24 cellular contexts compared by ENCODE assay signal in the genomic region with DNA sequence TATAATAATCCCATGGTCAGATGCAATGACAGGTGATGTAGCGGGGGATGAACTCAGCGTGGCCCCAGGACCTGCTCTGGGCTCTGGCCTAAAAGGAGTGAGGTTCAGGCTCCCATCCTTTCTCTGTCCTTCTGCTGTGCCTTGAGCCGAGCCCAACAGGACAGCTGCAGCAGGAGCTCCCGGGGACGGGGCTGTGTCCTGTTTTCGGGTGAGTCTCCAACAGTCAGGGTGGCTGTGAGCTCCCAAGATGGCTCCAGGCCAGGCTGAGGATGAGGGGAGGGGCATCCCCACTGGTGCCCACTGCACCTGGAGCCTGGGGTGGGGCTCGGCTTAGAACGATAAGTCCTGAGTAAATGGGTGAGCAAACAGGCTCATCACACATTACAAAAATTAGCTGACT.
A peak's percentile ranks its signal among the peaks of the same experiment; 100 is the strongest.
DNase-seq lines count a peak whose midpoint lies in the region; ATAC-seq, FAIRE-seq and TF ChIP-seq lines count a peak whose summit lies in the region.
"Had no signal": no experiment of that assay in that cellular context is flagged by ENCODE, and none has a peak within 500 bp of the region (broad histone marks: within the 10 kb centered on the region; RNA-seq: fewer than 3 reads in every experiment).

No MANE protein-coding gene starts in this region.

- TF ChIP-seq RAD21 in HepG2 (CRISPR knock-in tag; IDR thresholded peaks at IDR 0.05): no peak

- no peak overlapping the region for H3K4me3 ChIP-seq in right lobe of liver
- H3K4me3 ChIP-seq in HepG2 (replicated peaks in 1 of 3; ENCODE audit: insufficient read depth in 1 of 3, low read depth in 2 of 3, low read length in 3 of 3): no peak overlapping the region
- H3K4me3 ChIP-seq in neuronal stem cell (ENCODE audit: low read length in 2 of 2): no peak overlapping the region
- no peak overlapping the region for H3K4me3 ChIP-seq in aorta (ENCODE audit: low read length in 2 of 2)
- H3K4me3 ChIP-seq: BLaER1, HAP-1 had no signal

- POLR2A ChIA-PET in HepG2 (lab: Yijun Ruan, JAX): no interaction called here

- H3K36me3 Mint-ChIP-seq in activated naive CD8-positive, alpha-beta T cell treated with anti-CD3 and anti-CD28 coated beads for 36 hours: no peaks in the 10 kb centered on the region
- H3K36me3 Mint-ChIP-seq: CD8-positive, alpha-beta memory T cell had no signal

- H3K9me3 ChIP-seq in right lobe of liver (no peaks in the 10 kb centered on the region), HepG2 (ENCODE audit: low read length) (no peaks in the 10 kb centered on the region), neuronal stem cell (replicated peaks in 1 of 2; ENCODE audit: control insufficient read depth in 2 of 2, insufficient read depth in 1 of 2, low read depth in 1 of 2, low read length in 2 of 2) (no peaks in the 10 kb centered on the region), aorta (ENCODE audit: control insufficient read depth, low read length) (no peaks in the 10 kb centered on the region)
- H3K9me3 ChIP-seq: BLaER1, HAP-1 had no signal

- no peak overlapping the region for H3K4ac ChIP-seq in neuronal stem cell (ENCODE audit: low read length)

- no peak overlapping the region for H3K4me3 Mint-ChIP-seq in activated naive CD8-positive, alpha-beta T cell treated with anti-CD3 and anti-CD28 coated beads for 36 hours
- H3K4me3 Mint-ChIP-seq: B cell; CD4-positive, alpha-beta T cell; CD8-positive, alpha-beta memory T cell; HFFc6 had no signal

- H4K91ac ChIP-seq in neuronal stem cell (ENCODE audit: low read depth, low read length, poor library complexity): no peak overlapping the region

- TF ChIP-seq EP300 in HepG2 (IDR thresholded peaks at IDR 0.05; ENCODE audit: low read depth in 2 of 2, low read length in 2 of 2): no peak
- TF ChIP-seq EP300 in HepG2 (CRISPR knock-in tag; IDR thresholded peaks at IDR 0.05; ENCODE audit: borderline replicate concordance): no peak

- no peak overlapping the region for H3K27ac Mint-ChIP-seq in activated naive CD8-positive, alpha-beta T cell treated with anti-CD3 and anti-CD28 coated beads for 36 hours
- H3K27ac Mint-ChIP-seq: CD4-positive, alpha-beta T cell; CD8-positive, alpha-beta memory T cell; HFFc6 had no signal

- H3K4me1 Mint-ChIP-seq in activated naive CD8-positive, alpha-beta T cell treated with anti-CD3 and anti-CD28 coated beads for 36 hours: no peaks in the 10 kb centered on the region
- H3K4me1 Mint-ChIP-seq: CD8-positive, alpha-beta memory T cell had no signal

- no peak overlapping the region for H3K23ac ChIP-seq in neuronal stem cell (ENCODE audit: low read depth, low read length, poor library complexity)

- H3K14ac ChIP-seq in neuronal stem cell (ENCODE audit: low read length): peak overlapping the region; percentile 40

- H3K4me1 ChIP-seq in right lobe of liver (no peaks in the 10 kb centered on the region), HepG2 (ENCODE audit: insufficient read depth, low read length) (no peaks in the 10 kb centered on the region), neuronal stem cell (ENCODE audit: control insufficient read depth in 2 of 2, insufficient read depth in 1 of 2, low read depth in 1 of 2, low read length in 2 of 2) (no peaks in the 10 kb centered on the region), aorta (ENCODE audit: control insufficient read depth in 1 of 2, insufficient read depth in 2 of 2, low read length in 2 of 2) (no peaks in the 10 kb centered on the region)
- H3K4me1 ChIP-seq: HAP-1 had no signal

- H2BK120ac ChIP-seq in neuronal stem cell (ENCODE audit: low read depth, low read length): no peak overlapping the region

- no peaks in the 10 kb centered on the region for H4K20me1 ChIP-seq in HepG2 (ENCODE audit: insufficient read depth, low read length)

- no peaks in the 10 kb centered on the region for H3K27me3 Mint-ChIP-seq in activated naive CD8-positive, alpha-beta T cell treated with anti-CD3 and anti-CD28 coated beads for 36 hours
- H3K27me3 Mint-ChIP-seq: CD4-positive, alpha-beta T cell; CD8-positive, alpha-beta memory T cell had no signal

- no peak overlapping the region for H2AFZ ChIP-seq in HepG2 (ENCODE audit: low read length)
- no peak overlapping the region for H2AFZ ChIP-seq in neuronal stem cell (ENCODE audit: low read length)

- no peak overlapping the region for H3K9ac ChIP-seq in HepG2 (ENCODE audit: insufficient read depth, low read depth, low read length)
- H3K9ac ChIP-seq in neuronal stem cell (ENCODE audit: low read depth, low read length, poor library complexity): no peak overlapping the region
- H3K9ac ChIP-seq: BLaER1 had no signal

- H3K79me1 ChIP-seq in neuronal stem cell (ENCODE audit: low read depth, low read length): no peaks in the 10 kb centered on the region

- H3K27me3 ChIP-seq in right lobe of liver: no peaks in the 10 kb centered on the region
- H3K27me3 ChIP-seq in HepG2 (ENCODE audit: control insufficient read depth in 1 of 2, insufficient read depth in 2 of 2, low read length in 2 of 2): peaks cover 17 to 64% of the 10 kb centered on the region in 2 experiments
- H3K27me3 ChIP-seq in neuronal stem cell (ENCODE audit: control insufficient read depth in 3 of 3, insufficient read depth in 3 of 3, low read depth in 1 of 3, low read length in 3 of 3): peaks cover 0 to 7% (median 0%) of the 10 kb centered on the region in 3 experiments
- H3K27me3 ChIP-seq in aorta (ENCODE audit: control insufficient read depth in 1 of 2, insufficient read depth in 2 of 2, low read length in 1 of 2): no peaks in the 10 kb centered on the region

- H3K9me3 Mint-ChIP-seq in activated naive CD8-positive, alpha-beta T cell treated with anti-CD3 and anti-CD28 coated beads for 36 hours: no peaks in the 10 kb centered on the region
- H3K9me3 Mint-ChIP-seq: CD4-positive, alpha-beta T cell; CD8-positive, alpha-beta memory T cell had no signal

- FAIRE-seq in HepG2 (lab: Jason Lieb, UNC): no peak
- FAIRE-seq: A204.1, D721Med, GM12891, GM18507, H54 had no signal

- no peak overlapping the region for H2BK12ac ChIP-seq in neuronal stem cell (ENCODE audit: low read length)

- H4K8ac ChIP-seq in neuronal stem cell (ENCODE audit: low read depth, low read length): no peak overlapping the region

- no peak overlapping the region for H2AK5ac ChIP-seq in neuronal stem cell (ENCODE audit: low read depth, low read length)

- H2BK5ac ChIP-seq in neuronal stem cell (ENCODE audit: low read length): no peak overlapping the region

- no peaks in the 10 kb centered on the region for H3K79me2 ChIP-seq in HepG2 (ENCODE audit: insufficient read depth, low read length)

- H3K18ac ChIP-seq in neuronal stem cell (ENCODE audit: low read length): no peak overlapping the region

- ATAC-seq in right lobe of liver (no peak), HepG2 (no peak), aorta (ENCODE audit: low FRiP score) (no peak), HG02678 (IDR thresholded peaks at IDR 0.05; ENCODE audit: unreplicated experiment) (no peak)

- in situ Hi-C loops in HepG2 (cut with HindIII; ENCODE audit: extremely low pct_ligation_motif_present, low pct_unique_long_range_greater_than_20kb): no loop called here

- TF ChIP-seq CTCF in right lobe of liver (IDR thresholded peaks at IDR 0.05): no peak
- no peak for TF ChIP-seq CTCF in HepG2 (CRISPR knock-in tag; IDR thresholded peaks at IDR 0.05)

- H3K36me3 ChIP-seq in right lobe of liver (no peaks in the 10 kb centered on the region), HepG2 (replicated peaks in 1 of 2; ENCODE audit: control insufficient read depth in 1 of 2, insufficient read depth in 2 of 2, low read length in 2 of 2) (no peaks in the 10 kb centered on the region), neuronal stem cell (replicated peaks in 1 of 2; ENCODE audit: control insufficient read depth in 2 of 2, insufficient read depth in 2 of 2, low read length in 2 of 2) (no peaks in the 10 kb centered on the region), aorta (ENCODE audit: control insufficient read depth in 1 of 2, insufficient read depth in 2 of 2, low read length in 1 of 2) (no peaks in the 10 kb centered on the region)
- H3K36me3 ChIP-seq: BLaER1, HAP-1 had no signal

- H3K27ac ChIP-seq in right lobe of liver: no peak overlapping the region
- H3K27ac ChIP-seq in HepG2 (ENCODE audit: extremely low read length, insufficient read depth, low read length): no peak overlapping the region
- H3K27ac ChIP-seq in neuronal stem cell (replicated peaks; ENCODE audit: low read length): no peak overlapping the region
- H3K27ac ChIP-seq in aorta (ENCODE audit: low read depth in 1 of 2, low read length in 2 of 2): no peak overlapping the region
- H3K27ac ChIP-seq: 22Rv1, BLaER1, C4-2B had no signal

- CTCF ChIA-PET in HepG2 (lab: Yijun Ruan, JAX; ENCODE audit: low intra/inter-chr PET ratio, low total read pairs): no interaction called here

- DNase-seq in right lobe of liver (peak in 2 of 3 donors; percentile 29 to 39), HepG2 (ENCODE audit: low spot score) (no peak), neuronal stem cell (ENCODE audit: low spot score) (no peak), aorta (peak; percentile 26 to 59)
- no peak for DNase-seq in activated naive CD8-positive, alpha-beta T cell treated with anti-CD3 and anti-CD28 coated beads for 36 hours
- DNase-seq: CD4-positive, alpha-beta T cell; CD8-positive, alpha-beta memory T cell; DMS 273 treated with DMSO at 0.1 percent for 48 hours; DMS79; EL; GDM1; GOT3; HFFc6 had no signal

- no peak overlapping the region for H2BK15ac ChIP-seq in neuronal stem cell (ENCODE audit: low read length)

- H3K4me2 ChIP-seq in HepG2 (ENCODE audit: low read depth, low read length): no peak overlapping the region
- no peak overlapping the region for H3K4me2 ChIP-seq in neuronal stem cell (ENCODE audit: insufficient read depth, low read length, poor library complexity, severe bottlenecking)
- H3K4me2 ChIP-seq: BLaER1 had no signal

- 47% methylated on average over 6 of the region's 8 CpGs for WGBS in right lobe of liver (ENCODE audit: insufficient coverage, low coverage, low lambda C conversion rate, missing lambda C conversion rate)
- WGBS in HepG2 (ENCODE audit: low lambda C conversion rate): 0% methylated on average over 3 of the region's 8 CpGs
- WGBS in neuronal stem cell (ENCODE audit: extremely low coverage in 2 of 2, insufficient read length in 2 of 2, insufficient replicate concordance in 1 of 2), 2 donors: no CpG with 5 or more reads among the region's 8 CpGs
- 66 to 80% methylated on average over 8 of the region's 8 CpGs for WGBS in aorta, 2 donors

- no peak for TF ChIP-seq POLR2A in right lobe of liver (IDR thresholded peaks at IDR 0.05)
- TF ChIP-seq POLR2A in HepG2 (IDR thresholded peaks at IDR 0.05; ENCODE audit: insufficient read depth in 1 of 2, low read depth in 2 of 2, low read length in 2 of 2): no peak

- no TSS peak for BruUV-seq in HepG2 (replicated peaks; lab: Mats Ljungman, UMichigan)

- intact Hi-C loops in right lobe of liver (cut with DNase I) (no loop called here), HepG2 (cut with micrococcal nuclease; ENCODE audit: unreplicated experiment) (no loop called here), aorta (cut with DNase I) (no loop called here)

TF ChIP-seq in HepG2, 621 proteins besides CTCF, POLR2A, EP300 and RAD21 (continues in another document):
- TF ChIP-seq NR2F1 (CRISPR knock-in tag; IDR thresholded peaks at IDR 0.05) (no peak), ETV6 (CRISPR knock-in tag; conservative IDR thresholded peaks at IDR 0.05) (no peak), MYNN (CRISPR knock-in tag; IDR thresholded peaks at IDR 0.05; ENCODE audit: low read depth) (no peak), ZNF12 (CRISPR knock-in tag; IDR thresholded peaks at IDR 0.05) (no peak), TEAD2 (CRISPR knock-in tag; IDR thresholded peaks at IDR 0.05) (no peak)

Comparison
In these comparisons a context has a peak if more than half of its experiments do, and no peak if none do; other contexts are left out.
1. DNase-seq: peak in right lobe of liver (2 of 3) and aorta (2 of 2); none in HepG2 (single experiment), neuronal stem cell (single experiment) and activated naive CD8-positive, alpha-beta T cell treated with anti-CD3 and anti-CD28 coated beads for 36 hours (single experiment).